22 cellular contexts compared by ENCODE assay signal in genomic region chr9:14303110-14303509, GRCh38. TPM values are rescaled to one million over a fixed set of nuclear protein-coding genes. Genes with fewer than 3 reads are reported as not detected.
DNase-seq lines count a peak whose midpoint lies in the region; ATAC-seq and TF ChIP-seq lines count a peak whose summit lies in the region.
"Had no signal": no experiment of that assay in that cellular context is flagged by ENCODE, and none has a peak within 500 bp of the region (broad histone marks: within the 10 kb centered on the region; RNA-seq: fewer than 3 reads in every experiment).

No MANE protein-coding gene starts in this region.

- H3K4me1 Mint-ChIP-seq in mesothelial cell of epicardium (peaks cover 90% of the 10 kb centered on the region), type B pancreatic cell (ENCODE audit: unreplicated experiment) (peaks cover 76% of the 10 kb centered on the region)
- H3K4me1 Mint-ChIP-seq: central memory CD8-positive, alpha-beta T cell; IgD-negative memory B cell; natural killer cell had no signal

- H3K27me3 Mint-ChIP-seq in mesothelial cell of epicardium (ENCODE audit: low read depth) (no peaks in the 10 kb centered on the region), type B pancreatic cell (no peaks in the 10 kb centered on the region)

- no peaks in the 10 kb centered on the region for H3K9me3 ChIP-seq in right cardiac atrium (ENCODE audit: control insufficient read depth, low read length)
- H3K9me3 ChIP-seq: ovary had no signal

- DNase-seq in right cardiac atrium (no peak), Right ventricle myocardium superior (no peak), dorsolateral prefrontal cortex (no peak), mesothelial cell of epicardium (ENCODE audit: low spot score in 2 of 2, unreplicated experiment in 2 of 2) (no peak), type B pancreatic cell (ENCODE audit: extremely low spot score, unreplicated experiment) (no peak), UCSD-AML1 (lab: John Stamatoyannopoulos, UW; ENCODE audit: unreplicated experiment) (no peak), GDM1 (lab: John Stamatoyannopoulos, UW) (no peak)
- DNase-seq: activated CD8-positive, alpha-beta T cell treated with anti-CD3 and anti-CD28 coated beads for 36 hours; activated naive CD4-positive, alpha-beta T cell treated with Interleukin-2 at 50 U/mL for 16 hours; activated T-cell treated with anti-CD3 and anti-CD28 coated beads, Interleukin-2, amount 50 U/mL, for 1 hour; amniotic stem cell; natural killer cell; NCI-H2081 treated with DMSO at 0.1 percent for 48 hours; NCI-H524 treated with DMSO at 0.1 percent for 48 hours; ovary had no signal

- 39% methylated on average over 2 of the region's 2 CpGs for WGBS in right cardiac atrium

- no peaks in the 10 kb centered on the region for H3K9me3 Mint-ChIP-seq in mesothelial cell of epicardium
- peaks cover 3% of the 10 kb centered on the region for H3K9me3 Mint-ChIP-seq in type B pancreatic cell
- H3K9me3 Mint-ChIP-seq: activated CD8-positive, alpha-beta T cell treated with anti-CD3 and anti-CD28 coated beads for 36 hours; central memory CD8-positive, alpha-beta T cell had no signal

- TF ChIP-seq CTCF in dorsolateral prefrontal cortex (IDR thresholded peaks at IDR 0.05 in 54 of 56, conservative IDR thresholded peaks at IDR 0.05 in 2 of 56; ENCODE audit: low read depth in 1 of 56, partially characterized antibody in 56 of 56) (no peak), mesothelial cell of epicardium (IDR thresholded peaks at IDR 0.05; ENCODE audit: unreplicated experiment) (no peak), type B pancreatic cell (conservative IDR thresholded peaks at IDR 0.05) (no peak)

- H3K36me3 Mint-ChIP-seq in mesothelial cell of epicardium, result peaks cover 30% of the 10 kb centered on the region
- H3K36me3 Mint-ChIP-seq in type B pancreatic cell, result peaks cover 50% of the 10 kb centered on the region
- H3K36me3 Mint-ChIP-seq: IgD-negative memory B cell, natural killer cell had no signal

- H3K4me3 Mint-ChIP-seq in mesothelial cell of epicardium, result peak overlapping the region; percentile 11
- peak overlapping the region; percentile 61 for H3K4me3 Mint-ChIP-seq in type B pancreatic cell
- H3K4me3 Mint-ChIP-seq: activated CD8-positive, alpha-beta T cell treated with anti-CD3 and anti-CD28 coated beads for 36 hours; central memory CD8-positive, alpha-beta T cell; IgD-negative memory B cell; natural killer cell had no signal

- intact Hi-C loops in right cardiac atrium (cut with DNase I) (loop anchor here in 1 of 4 donors (10.0 kb wide), 1 partner anchor 98 kb away; no protein-coding TSS in a partner anchor), Right ventricle myocardium superior (cut with DNase I) (no loop called here), dorsolateral prefrontal cortex (cut with DNase I) (loop anchor here (5.0 to 10.0 kb wide), 3 partner anchors 41 to 101 kb away; no protein-coding TSS in a partner anchor)

- H3K4me1 ChIP-seq in right cardiac atrium (ENCODE audit: control insufficient read depth, insufficient read depth, low read length), result peaks cover 12% of the 10 kb centered on the region

- H3K27me3 ChIP-seq in right cardiac atrium (ENCODE audit: control insufficient read depth, insufficient read depth), result no peaks in the 10 kb centered on the region
- no peaks in the 10 kb centered on the region for H3K27me3 ChIP-seq in dorsolateral prefrontal cortex
- H3K27me3 ChIP-seq: ovary had no signal

- H3K27ac ChIP-seq in right cardiac atrium (ENCODE audit: low read length) (peak overlapping the region; percentile 67), dorsolateral prefrontal cortex (peak overlapping the region in 58 of 59 donors; percentile 58 to 98 (median 92))
- H3K27ac ChIP-seq: C4-2B, ovary had no signal

- ATAC-seq in right cardiac atrium (no peak), Right ventricle myocardium superior (ENCODE audit: poor library complexity) (no peak), HG03442 (IDR thresholded peaks at IDR 0.05; ENCODE audit: unreplicated experiment) (no peak)
- ATAC-seq: activated CD4-positive, CD25-positive, alpha-beta regulatory T cell treated with anti-CD3 and anti-CD28 coated beads, Interleukin-2, amount 50 U/mL, for 24 hours; activated CD8-positive, alpha-beta T cell treated with anti-CD3 and anti-CD28 coated beads for 36 hours; esophagus mucosa; natural killer cell; Right ventricle myocardium inferior had no signal

- H3K27ac Mint-ChIP-seq in mesothelial cell of epicardium, result peak overlapping the region; percentile 58
- peak overlapping the region; percentile 56 for H3K27ac Mint-ChIP-seq in type B pancreatic cell
- H3K27ac Mint-ChIP-seq: activated CD8-positive, alpha-beta T cell treated with anti-CD3 and anti-CD28 coated beads for 36 hours; IgD-negative memory B cell; natural killer cell had no signal

- H3K4me3 ChIP-seq in right cardiac atrium (ENCODE audit: low read length) (no peak overlapping the region), dorsolateral prefrontal cortex (peak overlapping the region in 53 of 59 donors; percentile 2 to 92 (median 41))
- H3K4me3 ChIP-seq: ovary had no signal

RNA-seq across cellular contexts. Expression of gene NFIB, which starts 10.8 kb away (rescaled TPM):
- total RNA-seq in right cardiac atrium, result 100 to 1,000 TPM; 125 to 143 (median 134) TPM
- 22.5 TPM for polyA plus RNA-seq in right cardiac atrium
- 104 TPM for total RNA-seq in Right ventricle myocardium superior
- total RNA-seq in dorsolateral prefrontal cortex, result 100 to 1,000 TPM in 28 of 120 experiments, 10 to 100 TPM in 92; 57.4 to 185 (median 86.8) TPM
- total RNA-seq in mesothelial cell of epicardium, result 213 to 237 TPM (median 230 TPM) in 3 replicates
- 62.9 and 76.4 TPM in 2 replicates for total RNA-seq in type B pancreatic cell (ENCODE audit: low replicate concordance)
- total RNA-seq: activated CD8-positive, alpha-beta T cell treated with anti-CD3 and anti-CD28 coated beads for 36 hours had no signal
- polyA plus RNA-seq: IgD-negative memory B cell had no signal
